In the genomic region with DNA sequence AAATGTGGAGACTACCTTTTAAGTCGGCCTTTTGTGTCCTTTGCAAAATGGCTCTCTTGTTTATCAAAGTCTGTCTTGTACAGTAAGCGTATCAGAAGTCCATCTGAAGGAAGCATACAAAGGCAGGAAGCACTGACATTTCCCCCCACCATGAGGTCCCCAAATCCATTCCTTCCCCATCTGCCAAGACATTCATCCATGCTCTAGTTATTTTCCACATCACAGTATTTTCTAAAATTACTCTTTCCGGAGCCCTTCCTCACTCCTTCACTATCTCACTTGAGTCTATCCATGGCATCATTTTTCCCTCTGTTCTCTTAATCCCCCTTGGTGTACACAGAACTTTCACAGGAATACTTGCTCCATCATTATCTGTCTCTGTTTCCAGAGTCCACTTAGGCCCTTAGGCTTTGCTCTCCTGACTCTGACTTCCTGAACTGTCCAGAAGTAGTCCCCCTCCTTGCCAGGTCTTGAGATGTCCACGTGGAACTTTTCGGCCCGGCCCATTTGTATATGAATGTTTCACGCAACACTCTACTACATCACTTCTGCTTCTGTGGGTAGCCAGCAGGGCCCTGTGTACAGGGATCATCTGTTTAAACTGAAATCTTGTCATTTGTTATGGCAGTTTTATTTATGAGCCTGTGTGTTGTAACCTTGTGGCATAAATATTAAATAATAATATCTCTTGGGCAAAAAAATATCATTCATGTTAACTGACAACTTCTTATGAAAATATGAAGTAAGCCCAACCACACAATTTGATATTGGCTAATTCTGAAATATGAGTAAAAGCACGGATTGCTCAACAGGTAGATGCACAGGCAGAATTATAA, we compare ENCODE assay signal across 8 cellular contexts. TPM values are rescaled to one million over a fixed set of nuclear protein-coding genes. Genes with fewer than 3 reads are reported as not detected.
DNase-seq lines count a peak whose midpoint lies in the region; ATAC-seq, FAIRE-seq and TF ChIP-seq lines count a peak whose summit lies in the region.

No MANE protein-coding gene starts in this region.

- CTCF ChIA-PET in AG04450 (lab: Charles Lee) = no interaction called here
- CTCF ChIA-PET in T-cell (lab: Charles Lee) = interaction anchor here in 1 of 2 donors (0.8 kb wide), 1 partner anchor 57 kb away, joined by 3 read pairs; no protein-coding TSS in a partner anchor

- no peak for FAIRE-seq in RCC 7860 (lab: Jason Lieb, UNC)

- H3K9me3 ChIP-seq in AG04450 (ENCODE audit: control insufficient read depth, insufficient read depth, low read length) (no peaks in the 10 kb centered on the region; the same call in 1 of the 2 replicates), HAP-1 (no peaks in the 10 kb centered on the region), iPS-18a (ENCODE audit: control insufficient read depth, low read depth, low read length) (no peaks in the 10 kb centered on the region)

- H3K27ac ChIP-seq in AG04450 (ENCODE audit: low read depth, low read length) = no peak overlapping the region
- no peak overlapping the region for H3K27ac ChIP-seq in iPS-18a (ENCODE audit: low read length)

- H3K9me3 Mint-ChIP-seq in T-cell = no peaks in the 10 kb centered on the region

- H3K36me3 ChIP-seq in HAP-1 (replicated peaks) (no peaks in the 10 kb centered on the region), iPS-18a (ENCODE audit: control insufficient read depth, low read depth, low read length) (no peaks in the 10 kb centered on the region)

- H3K27me3 Mint-ChIP-seq in T-cell = no peaks in the 10 kb centered on the region

- POLR2A ChIA-PET in AG04450 (lab: Yijun Ruan, JAX) = interaction anchor here (0.7 kb wide), 2 partner anchors 16 to 28 kb away, joined by 4 to 5 read pairs; no protein-coding TSS in a partner anchor
- POLR2A ChIA-PET in T-cell (lab: Charles Lee) = interaction anchor here in 1 of 2 donors (0.6 kb wide), 1 partner anchor 911 kb away, joined by 14 read pairs; no protein-coding TSS in a partner anchor

- peaks cover 22% of the 10 kb centered on the region for H3K4me1 ChIP-seq in HAP-1
- H3K4me1 ChIP-seq in iPS-18a (ENCODE audit: control insufficient read depth, low read depth, low read length) = peaks cover 14% of the 10 kb centered on the region

- H3K4me3 Mint-ChIP-seq in T-cell = peak overlapping the region; percentile 99 to 100 (median 99)

- ATAC-seq in T-cell (replicated peaks in 1 of 4) = no peak
- no peak for ATAC-seq in GM19455 (IDR thresholded peaks at IDR 0.05; ENCODE audit: unreplicated experiment)

- H3K4me3 ChIP-seq in AG04450 (ENCODE audit: low read depth, low read length) (peak overlapping the region; percentile 27), HAP-1 (peak overlapping the region; percentile 51), iPS-18a (ENCODE audit: low read length) (peak overlapping the region; percentile 72)

- peak overlapping the region; percentile 91 to 98 for H3K27ac Mint-ChIP-seq in T-cell

- peaks cover 3% of the 10 kb centered on the region for H3K36me3 Mint-ChIP-seq in T-cell

- DNase-seq in AG04450 (ENCODE audit: low read depth, low spot score) = no peak
- DNase-seq in HAP-1 (ENCODE audit: low spot score in 2 of 2) = peak in 1 of 2 experiments; percentile 60
- peak in 1 of 34 experiments; percentile 33 for DNase-seq in T-cell
- no peak for DNase-seq in RCC 7860 (ENCODE audit: low spot score)
- DNase-seq in NCI-H526 treated with DMSO at 0.1 percent for 48 hours (lab: John Stamatoyannopoulos, UW) = no peak
- no peak for DNase-seq in hippocampal formation (lab: John Stamatoyannopoulos, UW)

- no peak for TF ChIP-seq CTCF in AG04450 (IDR thresholded peaks at IDR 0.05; ENCODE audit: low read depth, low read length)

- peaks cover 52 to 65% (median 63%) of the 10 kb centered on the region in 3 donors for H3K4me1 Mint-ChIP-seq in T-cell

- H3K27me3 ChIP-seq in AG04450 (ENCODE audit: control insufficient read depth, insufficient read depth, low read length) = no peaks in the 10 kb centered on the region
- no peaks in the 10 kb centered on the region for H3K27me3 ChIP-seq in HAP-1 (ENCODE audit: low read depth)
- H3K27me3 ChIP-seq in iPS-18a (ENCODE audit: control insufficient read depth, insufficient read depth, low read length) = peaks cover 32% of the 10 kb centered on the region

- H3K9ac ChIP-seq in iPS-18a (ENCODE audit: low read length) = peak overlapping the region; percentile 22

- in situ Hi-C loops in HAP-1 (cut with MboI; ENCODE audit: low sequenced_read_pairs) = no loop called here

RNA-seq across cellular contexts. Expression of a gene that starts 2.0 kb away (rescaled TPM):
- 38.7 and 44.2 TPM in 2 replicates for polyA plus RNA-seq in AG04450 (2011; rRNA removed)
- polyA minus RNA-seq in AG04450 (2011; rRNA and poly(A)+ RNA removed) = 34.0 and 49.8 TPM in 2 replicates
- total RNA-seq in T-cell = 10 to 100 TPM; 43.6 to 69.9 (median 50.1) TPM

RNA-seq across cellular contexts. Expression of a gene that starts 53.2 kb away (rescaled TPM):
- polyA plus RNA-seq in AG04450 (2011; rRNA removed) = 38.6 and 55.5 TPM in 2 replicates
- polyA minus RNA-seq in AG04450 (2011; rRNA and poly(A)+ RNA removed) = 3.6 and 8.5 TPM in 2 replicates
- total RNA-seq in T-cell = 10 to 100 TPM; 13.1 to 19.1 (median 16.0) TPM
